In the genomic region with DNA sequence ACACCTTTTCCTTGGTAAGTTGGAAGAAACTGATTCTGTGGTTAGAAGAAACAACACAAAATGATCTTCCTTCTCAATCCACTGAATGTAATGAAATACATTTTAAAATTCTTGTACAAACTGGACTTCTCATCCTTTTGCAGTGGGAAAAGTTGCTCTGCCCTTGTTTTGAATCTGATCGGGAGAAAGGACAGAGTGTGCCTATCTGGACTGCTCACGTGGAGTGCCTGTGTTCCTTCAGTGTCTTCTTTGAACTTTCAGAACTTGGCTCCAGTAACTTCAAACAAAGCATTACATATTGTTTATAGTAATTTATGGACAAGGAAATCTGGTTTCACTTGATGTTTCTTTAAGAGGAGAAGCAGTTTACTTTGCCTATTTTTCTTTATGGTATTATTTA, we compare ENCODE assay signal across 30 cellular contexts. TPM values are rescaled to one million over a fixed set of nuclear protein-coding genes. Genes with fewer than 3 reads are reported as not detected.
A peak's percentile ranks its signal among the peaks of the same experiment; 100 is the strongest.
DNase-seq lines count a peak whose midpoint lies in the region; ATAC-seq, FAIRE-seq and TF ChIP-seq lines count a peak whose summit lies in the region.
"Had no signal": no experiment of that assay in that cellular context is flagged by ENCODE, and none has a peak within 500 bp of the region (broad histone marks: within the 10 kb centered on the region; RNA-seq: fewer than 3 reads in every experiment).

No MANE protein-coding gene starts in this region.

- H3K27ac ChIP-seq in K562 (ENCODE audit: extremely low read depth, low read depth, low read length) (no peak overlapping the region), stomach (peak overlapping the region in 4 of 5 donors; percentile 35 to 72 (median 58)), mesendoderm (ENCODE audit: low read depth, low read length) (no peak overlapping the region)
- H3K27ac ChIP-seq: cardiac muscle cell, colonic mucosa, epithelial cell of prostate, HL-60, left lung had no signal

- ATAC-seq in K562 (no peak), mucosa of descending colon (peak; percentile 13), HG02973 (IDR thresholded peaks at IDR 0.05; ENCODE audit: unreplicated experiment) (no peak), HG03139 (IDR thresholded peaks at IDR 0.05; ENCODE audit: unreplicated experiment) (no peak)
- ATAC-seq: activated CD8-positive, alpha-beta T cell treated with anti-CD3 and anti-CD28 coated beads, Interleukin-2, amount 10 ng/mL, durations not matched to agents 7 days and 5 days; PC-3 had no signal

- no peak overlapping the region for H4K8ac ChIP-seq in mesendoderm (ENCODE audit: low read depth, low read length)

- H3K79me1 ChIP-seq in mesendoderm (ENCODE audit: low read length): no peaks in the 10 kb centered on the region

- in situ Hi-C loops in K562 (cut with MboI): no loop called here

- TF ChIP-seq POLR2A in K562 (conservative IDR thresholded peaks at IDR 0.05) (no peak), stomach (IDR thresholded peaks at IDR 0.05) (no peak)

- no peak overlapping the region for H2AK5ac ChIP-seq in mesendoderm (ENCODE audit: low read length)

- no peak overlapping the region for H4K5ac ChIP-seq in mesendoderm (ENCODE audit: low read length)

- no peak for TF ChIP-seq CTCF in K562 (IDR thresholded peaks at IDR 0.05 in 2 of 3, conservative IDR thresholded peaks at IDR 0.05 in 1 of 3; ENCODE audit: insufficient read depth in 2 of 3, low read depth in 1 of 3, low read length in 3 of 3)
- no peak for TF ChIP-seq CTCF in mucosa of descending colon (IDR thresholded peaks at IDR 0.05)
- no peak for TF ChIP-seq CTCF in stomach (IDR thresholded peaks at IDR 0.05)
- no peak for TF ChIP-seq CTCF in GM20000 (IDR thresholded peaks at IDR 0.05; ENCODE audit: extremely low read depth, missing control alignments)

- no peak overlapping the region for H3K23ac ChIP-seq in mesendoderm (ENCODE audit: low read length)

- H3K9me3 ChIP-seq in K562 (replicated peaks; ENCODE audit: control insufficient read depth, insufficient read depth, low read depth, low read length) (no peaks in the 10 kb centered on the region), mucosa of descending colon (no peaks in the 10 kb centered on the region), stomach (no peaks in the 10 kb centered on the region)
- H3K9me3 ChIP-seq: colonic mucosa, left lung, tibial nerve had no signal

- H3K36me3 ChIP-seq in K562 (ENCODE audit: control insufficient read depth, insufficient read depth, low read length): no peaks in the 10 kb centered on the region
- H3K36me3 ChIP-seq in mucosa of descending colon (ENCODE audit: low read depth): no peaks in the 10 kb centered on the region
- H3K36me3 ChIP-seq in stomach: no peaks in the 10 kb centered on the region
- no peaks in the 10 kb centered on the region for H3K36me3 ChIP-seq in mesendoderm (ENCODE audit: control insufficient read depth, insufficient read depth, low read length)
- H3K36me3 ChIP-seq: cardiac muscle cell, colonic mucosa, left lung, tibial nerve had no signal

- H3K56ac ChIP-seq in mesendoderm (ENCODE audit: low read length): no peak overlapping the region

- TF ChIP-seq EP300 in K562 (IDR thresholded peaks at IDR 0.05; ENCODE audit: low read length) (no peak), stomach (IDR thresholded peaks at IDR 0.05) (peak; percentile 45)

- TF ChIP-seq RAD21 in K562 (CRISPR knock-in tag; conservative IDR thresholded peaks at IDR 0.05 in 1 of 2, IDR thresholded peaks at IDR 0.05 in 1 of 2): no peak

- 0% methylated on average over 2 of the region's 2 CpGs for WGBS in K562 (ENCODE audit: insufficient coverage, low coverage, missing lambda C conversion rate)
- WGBS in stomach, 5 donors: 4 to 24% (median 18%) methylated on average over 2 of the region's 2 CpGs
- WGBS in mesendoderm (ENCODE audit: extremely low coverage, insufficient coverage, low lambda C conversion rate): no CpG with 5 or more reads among the region's 2 CpGs

- no peak overlapping the region for H3K18ac ChIP-seq in mesendoderm (ENCODE audit: low read length)

- CTCF ChIA-PET in K562 (lab: Yijun Ruan, JAX; ENCODE audit: low intra/inter-chr PET ratio): no interaction called here

- H3K4ac ChIP-seq in mesendoderm (ENCODE audit: low read depth, low read length): no peak overlapping the region

- intact Hi-C loops in K562 (cut with micrococcal nuclease): no loop called here
- intact Hi-C loops in mucosa of descending colon (cut with DNase I, micrococcal nuclease): loop anchor here in 1 of 2 donors (10.0 kb wide), 1 partner anchor 89 kb away; no protein-coding TSS in a partner anchor
- intact Hi-C loops in stomach (cut with DNase I; ENCODE audit: low total_unique reads): no loop called here

- no peaks in the 10 kb centered on the region for H3K4me1 ChIP-seq in K562 (replicated peaks in 1 of 2; ENCODE audit: control insufficient read depth in 2 of 2, insufficient read depth in 2 of 2, low read length in 2 of 2)
- H3K4me1 ChIP-seq in mucosa of descending colon (ENCODE audit: low read depth): no peaks in the 10 kb centered on the region
- peaks cover 0 to 48% (median 20%) of the 10 kb centered on the region in 4 donors for H3K4me1 ChIP-seq in stomach
- peaks cover 4% of the 10 kb centered on the region for H3K4me1 ChIP-seq in mesendoderm (ENCODE audit: control insufficient read depth, low read depth, low read length)
- H3K4me1 ChIP-seq: colonic mucosa, left lung had no signal

- BruUV-seq in K562 (replicated peaks; lab: Mats Ljungman, UMichigan): no TSS peak

- POLR2A ChIA-PET in K562 (lab: Yijun Ruan, JAX): no interaction called here

- H3K9ac ChIP-seq in K562 (ENCODE audit: insufficient read depth in 1 of 2, low read depth in 2 of 2, low read length in 2 of 2) (no peak overlapping the region), mesendoderm (ENCODE audit: low read length) (no peak overlapping the region)

- FAIRE-seq in K562 (lab: Jason Lieb, UNC): no peak
- FAIRE-seq: astrocyte, GM18507, H54 had no signal

- peak; percentile 1 for DNase-seq in ELR (ENCODE audit: low read depth)
- DNase-seq in K562 (ENCODE audit: extremely low read depth in 1 of 4, low spot score in 3 of 4): no peak
- DNase-seq in mucosa of descending colon: no peak
- DNase-seq in stomach: peak; percentile 49
- no peak for DNase-seq in GM20000 (ENCODE audit: low spot score)
- no peak for DNase-seq in mesendoderm
- DNase-seq: activated CD4-positive, alpha-beta T cell treated with anti-CD3 and anti-CD28 coated beads for 4 hours; activated CD8-positive, alpha-beta T cell treated with anti-CD3 and anti-CD28 coated beads, Interleukin-2, amount 10 ng/mL, durations not matched to agents 7 days and 5 days; CD8-positive, alpha-beta memory T cell; colonic mucosa; DMS 273 treated with DMSO at 0.1 percent for 48 hours; effector memory CD4-positive, alpha-beta T cell; left lung; naive B cell; NCI-H1417; NCI-H2029 treated with DMSO at 0.1 percent for 48 hours; NCI-H526; occipital lobe; PC-3; stimulated activated naive CD4-positive, alpha-beta T cell treated with Interleukin-2 at 50 U/mL for 16 hours had no signal

- no peak overlapping the region for H2BK5ac ChIP-seq in mesendoderm (ENCODE audit: low read length)

- no peak overlapping the region for H2BK120ac ChIP-seq in mesendoderm (ENCODE audit: low read depth, low read length)

- H3K4me2 ChIP-seq in K562 (ENCODE audit: insufficient read depth, low read length) (no peak overlapping the region), mesendoderm (ENCODE audit: low read length) (no peak overlapping the region)

- H2AFZ ChIP-seq in K562 (ENCODE audit: low read depth, low read length): no peak overlapping the region

- H3K79me2 ChIP-seq in K562 (ENCODE audit: control insufficient read depth, insufficient read depth, low read length): no peaks in the 10 kb centered on the region
- H3K79me2 ChIP-seq in mesendoderm (ENCODE audit: control insufficient read depth, insufficient read depth, low read length): no peaks in the 10 kb centered on the region

- H2BK15ac ChIP-seq in mesendoderm (replicated peaks; ENCODE audit: low read depth): no peak overlapping the region

- H3K27me3 ChIP-seq in K562 (ENCODE audit: control insufficient read depth in 2 of 2, insufficient read depth in 2 of 2, low read length in 2 of 2) (peaks cover 31 to 43% of the 10 kb centered on the region in 2 experiments), stomach (no peaks in the 10 kb centered on the region), mesendoderm (ENCODE audit: insufficient read depth, low read length, poor library complexity) (no peaks in the 10 kb centered on the region)
- H3K27me3 ChIP-seq: cardiac muscle cell, colonic mucosa, left lung, tibial nerve had no signal

- no peak overlapping the region for H3K4me3 ChIP-seq in K562
- H3K4me3 ChIP-seq in mucosa of descending colon: no peak overlapping the region
- H3K4me3 ChIP-seq in stomach: no peak overlapping the region
- H3K4me3 ChIP-seq in mesendoderm (ENCODE audit: low read length): no peak overlapping the region
- H3K4me3 ChIP-seq: cardiac muscle cell, colonic mucosa, left lung, tibial nerve had no signal

- no peaks in the 10 kb centered on the region for H3K9me1 ChIP-seq in K562 (ENCODE audit: control insufficient read depth, insufficient read depth, low read length)

- H4K20me1 ChIP-seq in K562 (replicated peaks; ENCODE audit: control insufficient read depth, insufficient read depth, low read length): no peaks in the 10 kb centered on the region

RNA-seq across cellular contexts. Expression of a gene that starts 17.1 kb away (rescaled TPM):
- not detected in 2 replicates for total RNA-seq in K562 (2011; cell fraction: chromatin; rRNA removed; ENCODE audit: low replicate concordance)
- not detected in 2 replicates for total RNA-seq in K562 (2011; cell fraction: nucleolus; rRNA removed)
- total RNA-seq in K562 (2011; cell fraction: nucleoplasm; rRNA removed): not detected in 2 replicates
- total RNA-seq in K562 (2014; rRNA removed) (not detected in 2 replicates), K562 (2014; rRNA removed; fragmentation: Illumina TruSeq; extraction: Trizol) (not detected in 2 replicates), K562 (2015; rRNA removed; fragmentation: Illumina TruSeq; extraction: Trizol) (not detected in 2 replicates), K562 (2021) (0.86 and 1.1 TPM in 2 replicates), mucosa of descending colon (1,000 to 10,000 TPM; 1,687 to 3,849 (median 2,946) TPM), stomach (10 to 100 TPM in 1 of 5 donors, 1 to 10 TPM in 1, not detected in 3; 2.0 to 52.4 TPM)
- polyA plus RNA-seq in K562 (2011; rRNA removed) (not detected in 2 replicates), K562 (2014; fragmentation: Illumina TruSeq; extraction: Trizol) (not detected in 2 replicates), K562 (2014; fragmentation: Nextera tagmentation; extraction: Ambion mirVana) (not detected), K562 (2014; rRNA removed) (not detected in 2 replicates), stomach (1 to 10 TPM in 1 of 3 donors, under 1 TPM in 1, not detected in 1; 0.10 to 2.1 TPM)
- not detected in 2 replicates for polyA plus RNA-seq in K562 (2011; cell fraction: cytosol; rRNA removed)
- not detected in 2 replicates for polyA plus RNA-seq in K562 (2011; cell fraction: nucleus; rRNA removed)
- polyA plus RNA-seq in K562 (2012): not detected in 2 replicates
- polyA minus RNA-seq in K562 (2011; rRNA and poly(A)+ RNA removed): not detected in 2 replicates
- not detected in 2 replicates for polyA minus RNA-seq in K562 (2011; cell fraction: cytosol; rRNA and poly(A)+ RNA removed)
- polyA minus RNA-seq in K562 (2011; cell fraction: nucleus; rRNA and poly(A)+ RNA removed): not detected in 2 replicates
- not detected for polyA plus RNA-seq in mesendoderm (2013, experiment 1 of 2)
- polyA plus RNA-seq in mesendoderm (2013, experiment 2 of 2): not detected
- total RNA-seq: activated CD8-positive, alpha-beta T cell treated with anti-CD3 and anti-CD28 coated beads, Interleukin-2, amount 10 ng/mL, durations not matched to agents 7 days and 5 days; astrocyte; cardiac muscle cell; CD8-positive, alpha-beta memory T cell; left lung; occipital lobe; PC-3; T-helper 2 cell treated with Interferon-gamma antibody and Interleukin-4, amounts not matched to agents 100 ng/mL and 5 ng/mL, for 36 hours; tibial nerve had no signal
- polyA plus RNA-seq: CD8-positive, alpha-beta memory T cell had no signal

RNA-seq across cellular contexts. Expression of a gene that starts 42.0 kb away (rescaled TPM):
- total RNA-seq in K562 (2011; cell fraction: chromatin; rRNA removed; ENCODE audit: low replicate concordance): 34.6 and 71.6 TPM in 2 replicates
- total RNA-seq in K562 (2011; cell fraction: nucleolus; rRNA removed): 12.8 and 16.8 TPM in 2 replicates
- total RNA-seq in K562 (2011; cell fraction: nucleoplasm; rRNA removed): 30.2 and 45.5 TPM in 2 replicates
- total RNA-seq in K562 (2014; rRNA removed) (20.7 and 23.5 TPM in 2 replicates), K562 (2014; rRNA removed; fragmentation: Illumina TruSeq; extraction: Trizol) (45.4 and 47.0 TPM in 2 replicates), K562 (2015; rRNA removed; fragmentation: Illumina TruSeq; extraction: Trizol) (53.2 and 59.0 TPM in 2 replicates), K562 (2021) (39.8 and 40.2 TPM in 2 replicates), mucosa of descending colon (10 to 100 TPM; 24.1 to 28.9 (median 25.4) TPM), stomach (10 to 100 TPM in 4 of 5 donors, 1 to 10 TPM in 1; 5.2 to 29.4 (median 23.7) TPM)
- polyA plus RNA-seq in K562 (2011; rRNA removed) (14.7 and 22.5 TPM in 2 replicates), K562 (2014; fragmentation: Illumina TruSeq; extraction: Trizol) (58.5 and 67.9 TPM in 2 replicates), K562 (2014; fragmentation: Nextera tagmentation; extraction: Ambion mirVana) (10 to 100 TPM; 17.4 to 35.4 TPM), K562 (2014; rRNA removed) (14.8 and 15.7 TPM in 2 replicates), stomach (10 to 100 TPM in 1 of 3 donors, 1 to 10 TPM in 2; 4.8 to 10.2 (median 5.7) TPM)
- polyA plus RNA-seq in K562 (2011; cell fraction: cytosol; rRNA removed): 15.1 and 16.9 TPM in 2 replicates
- polyA plus RNA-seq in K562 (2011; cell fraction: nucleus; rRNA removed): 34.0 and 44.0 TPM in 2 replicates
- 38.4 and 48.8 TPM in 2 replicates for polyA plus RNA-seq in K562 (2012)
- polyA minus RNA-seq in K562 (2011; rRNA and poly(A)+ RNA removed): 35.7 and 38.3 TPM in 2 replicates
- 31.4 and 42.8 TPM in 2 replicates for polyA minus RNA-seq in K562 (2011; cell fraction: cytosol; rRNA and poly(A)+ RNA removed)
- polyA minus RNA-seq in K562 (2011; cell fraction: nucleus; rRNA and poly(A)+ RNA removed): 49.4 and 57.8 TPM in 2 replicates
- 36.4 TPM for polyA plus RNA-seq in mesendoderm (2013, experiment 1 of 2)
- polyA plus RNA-seq in mesendoderm (2013, experiment 2 of 2): 38.2 TPM

Comparison
In these comparisons a context has a peak if more than half of its experiments do, and no peak if none do; other contexts are left out.
1. DNase-seq: peak in ELR (single experiment) and stomach (single experiment); none in K562 (0 of 4), mucosa of descending colon (0 of 3), GM20000 (single experiment) and mesendoderm (single experiment).
2. H3K27ac ChIP-seq: peak in stomach (4 of 5); none in K562 (single experiment) and mesendoderm (single experiment).
3. RNA of a gene that starts 17.1 kb away (total RNA-seq): 1,687 to 3,849 TPM in mucosa of descending colon; 0.86 to 1.1 TPM in K562 and 2.0 to 52.4 TPM in stomach; every median in the first group is over 10 times any median in the second.